Comparison of ENCODE assay signal across 17 cellular contexts in the genomic region with DNA sequence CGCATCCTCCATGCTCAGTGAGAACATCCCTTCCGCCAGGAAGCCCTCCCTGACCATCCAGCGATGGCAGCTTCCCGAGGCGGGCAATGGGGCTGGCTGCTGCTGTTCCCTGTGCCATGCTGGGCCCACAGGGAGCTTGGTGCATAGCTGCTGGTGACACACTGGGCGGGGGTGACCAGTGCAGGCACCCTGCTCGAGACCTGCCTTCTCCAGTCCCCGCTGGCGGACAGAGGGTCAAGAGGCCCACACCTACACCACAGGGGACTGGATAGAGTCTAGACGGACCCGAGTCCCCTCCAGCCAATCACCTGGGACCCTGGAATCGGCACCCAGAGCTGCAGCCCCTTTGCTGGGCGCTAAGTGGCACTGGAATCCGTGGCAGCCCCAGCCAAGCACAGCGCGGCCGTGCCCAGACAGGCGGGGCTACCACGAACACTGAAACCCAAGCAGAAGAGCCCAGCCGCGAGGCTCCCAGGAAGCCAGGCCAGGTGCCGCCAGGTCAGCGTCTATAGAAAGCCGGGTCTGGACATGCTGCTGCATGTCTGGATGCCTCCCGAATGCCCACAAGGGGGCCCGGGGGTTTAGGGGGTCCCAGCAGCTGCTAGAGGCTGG. TPM values are rescaled to one million over a fixed set of nuclear protein-coding genes. Genes with fewer than 3 reads are reported as not detected.
A peak's percentile ranks its signal among the peaks of the same experiment; 100 is the strongest.
DNase-seq lines count a peak whose midpoint lies in the region; ATAC-seq and TF ChIP-seq lines count a peak whose summit lies in the region.
"Had no signal": no experiment of that assay in that cellular context is flagged by ENCODE, and none has a peak within 500 bp of the region (broad histone marks: within the 10 kb centered on the region; RNA-seq: fewer than 3 reads in every experiment).

No MANE protein-coding gene starts in this region.

- no peak overlapping the region for H3K4me3 ChIP-seq in transverse colon
- H3K4me3 ChIP-seq in adrenal gland = no peak overlapping the region
- H3K4me3 ChIP-seq: BLaER1, GM23338 had no signal

- peaks cover 5% of the 10 kb centered on the region for H3K36me3 Mint-ChIP-seq in chondrocyte (ENCODE audit: low read depth)
- H3K36me3 Mint-ChIP-seq in neural crest cell (ENCODE audit: low read depth) = no peaks in the 10 kb centered on the region

- ATAC-seq in stimulated activated naive CD8-positive, alpha-beta T cell treated with anti-CD3 and anti-CD28 coated beads, Interleukin-15, amount 100 ng/mL, for 72 hours = no peak
- ATAC-seq in stimulated activated naive CD8-positive, alpha-beta T cell treated with anti-CD3 and anti-CD28 coated beads, Interleukin-15, Interleukin-2, amounts not matched to agents 100 U/mL and 50 U/mL, for 24 hours = no peak
- ATAC-seq: GM23338 had no signal

- no peak overlapping the region for H3K27ac ChIP-seq in transverse colon
- no peak overlapping the region for H3K27ac ChIP-seq in adrenal gland
- H3K27ac ChIP-seq: BLaER1 had no signal

- H3K4me3 Mint-ChIP-seq in stimulated activated naive CD8-positive, alpha-beta T cell treated with anti-CD3 and anti-CD28 coated beads, Interleukin-15, amount 100 ng/mL, for 72 hours = no peak overlapping the region
- H3K4me3 Mint-ChIP-seq in chondrocyte (ENCODE audit: unreplicated experiment) (no peak overlapping the region), neural crest cell (no peak overlapping the region)
- H3K4me3 Mint-ChIP-seq: CD8-positive, alpha-beta memory T cell; GM23338; H9 had no signal

- TF ChIP-seq CTCF in chondrocyte (IDR thresholded peaks at IDR 0.05) (no peak), neural crest cell (conservative IDR thresholded peaks at IDR 0.05) (no peak), transverse colon (IDR thresholded peaks at IDR 0.05) (no peak), adrenal gland (IDR thresholded peaks at IDR 0.05) (no peak)

- no peak for TF ChIP-seq EP300 in transverse colon (IDR thresholded peaks at IDR 0.05; ENCODE audit: low read depth)

- H3K9me3 ChIP-seq in transverse colon = no peaks in the 10 kb centered on the region
- H3K9me3 ChIP-seq in adrenal gland (replicated peaks in 1 of 3) = no peaks in the 10 kb centered on the region
- H3K9me3 ChIP-seq: BLaER1, Caco-2 had no signal

- TF ChIP-seq POLR2A in transverse colon (IDR thresholded peaks at IDR 0.05) (no peak), adrenal gland (IDR thresholded peaks at IDR 0.05) (no peak)

- H3K27ac Mint-ChIP-seq in stimulated activated naive CD8-positive, alpha-beta T cell treated with anti-CD3 and anti-CD28 coated beads, Interleukin-15, amount 100 ng/mL, for 72 hours = peak overlapping the region; percentile 33 to 83
- H3K27ac Mint-ChIP-seq in chondrocyte (ENCODE audit: unreplicated experiment) (no peak overlapping the region), neural crest cell (ENCODE audit: unreplicated experiment) (peak overlapping the region; percentile 67)
- H3K27ac Mint-ChIP-seq: CD8-positive, alpha-beta memory T cell; GM23338; H9 had no signal

- H3K36me3 ChIP-seq in transverse colon = peaks cover 0 to 20% (median 0%) of the 10 kb centered on the region in 4 donors
- H3K36me3 ChIP-seq in adrenal gland (replicated peaks in 1 of 2) = peaks cover 0 to 18% of the 10 kb centered on the region in 2 donors

- intact Hi-C loops in transverse colon (cut with DNase I; ENCODE audit: low total_unique reads) = loop anchor here (5.0 to 10.0 kb wide), 2 partner anchors 73 to 311 kb away; no protein-coding TSS in a partner anchor
- intact Hi-C loops in adrenal gland (cut with DNase I) = loop anchor here in 1 of 2 donors (5.0 kb wide), 1 partner anchor 68 kb away; no protein-coding TSS in a partner anchor

- peaks cover 16% of the 10 kb centered on the region for H3K4me1 Mint-ChIP-seq in stimulated activated naive CD8-positive, alpha-beta T cell treated with anti-CD3 and anti-CD28 coated beads, Interleukin-15, amount 100 ng/mL, for 72 hours
- H3K4me1 Mint-ChIP-seq in chondrocyte (ENCODE audit: low read depth) (peaks cover 3% of the 10 kb centered on the region), neural crest cell (no peaks in the 10 kb centered on the region)
- H3K4me1 Mint-ChIP-seq: H9 had no signal

- in situ Hi-C loops in transverse colon (cut with MboI; ENCODE audit: low pct_ligation_motif_present in 1 of 4, low pct_unique_long_range_greater_than_20kb in 1 of 4, low sequenced_read_pairs in 3 of 4) = no loop called here

- no peaks in the 10 kb centered on the region for H3K27me3 ChIP-seq in transverse colon
- no peaks in the 10 kb centered on the region for H3K27me3 ChIP-seq in adrenal gland
- H3K27me3 ChIP-seq: BLaER1 had no signal

- no peaks in the 10 kb centered on the region for H3K27me3 Mint-ChIP-seq in stimulated activated naive CD8-positive, alpha-beta T cell treated with anti-CD3 and anti-CD28 coated beads, Interleukin-15, amount 100 ng/mL, for 72 hours
- H3K27me3 Mint-ChIP-seq in chondrocyte (ENCODE audit: low read depth) (no peaks in the 10 kb centered on the region), neural crest cell (ENCODE audit: low read depth) (no peaks in the 10 kb centered on the region)
- H3K27me3 Mint-ChIP-seq: CD8-positive, alpha-beta memory T cell had no signal

- no peak for DNase-seq in stimulated activated naive CD8-positive, alpha-beta T cell treated with anti-CD3 and anti-CD28 coated beads, Interleukin-15, amount 100 ng/mL, for 72 hours
- DNase-seq in stimulated activated naive CD8-positive, alpha-beta T cell treated with anti-CD3 and anti-CD28 coated beads, Interleukin-15, Interleukin-2, amounts not matched to agents 100 U/mL and 50 U/mL, for 24 hours = no peak
- DNase-seq in chondrocyte (ENCODE audit: low spot score) (peak; percentile 85), neural crest cell (ENCODE audit: low read depth, low spot score) (no peak), DMS 273 (lab: John Stamatoyannopoulos, UW; ENCODE audit: unreplicated experiment) (no peak), transverse colon (no peak), adrenal gland (no peak)
- no peak for DNase-seq in activated CD4-positive, alpha-beta T cell treated with anti-CD3 and anti-CD28 coated beads for 1 hour
- DNase-seq: 8988T; AML-193; Caco-2; CD8-positive, alpha-beta memory T cell; DMS53; GF-D8; H9 had no signal

- no peaks in the 10 kb centered on the region for H3K9me3 Mint-ChIP-seq in stimulated activated naive CD8-positive, alpha-beta T cell treated with anti-CD3 and anti-CD28 coated beads, Interleukin-15, amount 100 ng/mL, for 72 hours
- no peaks in the 10 kb centered on the region for H3K9me3 Mint-ChIP-seq in chondrocyte (ENCODE audit: low read depth)
- no peaks in the 10 kb centered on the region for H3K9me3 Mint-ChIP-seq in neural crest cell
- H3K9me3 Mint-ChIP-seq: CD8-positive, alpha-beta memory T cell; GM23338; H9 had no signal

- H3K4me1 ChIP-seq in transverse colon (peaks cover 0 to 15% (median 9%) of the 10 kb centered on the region in 4 donors), adrenal gland (replicated peaks in 1 of 2) (peaks cover 0 to 9% of the 10 kb centered on the region in 2 donors)
- H3K4me1 ChIP-seq: Caco-2 had no signal

- WGBS in transverse colon (ENCODE audit: low coverage in 1 of 2), 2 donors = 93 to 100% methylated on average over 5 to 26 of the region's 26 CpGs
- WGBS in adrenal gland, 4 donors = 93 to 97% (median 94%) methylated on average over 7 to 26 of the region's 26 CpGs

RNA-seq across cellular contexts. Expression of a gene that starts 9.0 kb away (rescaled TPM):
- total RNA-seq in chondrocyte (5.4 to 5.8 TPM in 2 of 3 replicates, not detected in the other), neural crest cell (0.23 and 0.52 TPM in 2 replicates), transverse colon (under 1 TPM in 2 of 4 donors, not detected in 2; 0.27 to 0.79 TPM), adrenal gland (10 to 100 TPM in 7 of 8 donors, 1 to 10 TPM in 1; 8.9 to 25.5 (median 17.2) TPM)
- polyA plus RNA-seq in adrenal gland = 1 to 10 TPM; 5.2 to 6.9 (median 6.2) TPM

RNA-seq across cellular contexts. Expression of a gene that starts 11.0 kb away (rescaled TPM):
- 18.6 to 22.0 TPM (median 19.5 TPM) in 3 replicates for total RNA-seq in chondrocyte
- total RNA-seq in neural crest cell = 33.5 and 36.3 TPM in 2 replicates
- total RNA-seq in transverse colon = 10 to 100 TPM; 21.9 to 88.4 (median 53.0) TPM
- 10 to 100 TPM; 13.3 to 78.4 (median 23.2) TPM for total RNA-seq in adrenal gland
- polyA plus RNA-seq in adrenal gland = 10 to 100 TPM in 2 of 3 donors, 1 to 10 TPM in 1; 5.0 to 39.0 (median 21.9) TPM

RNA-seq across cellular contexts. Expression of a gene that starts 30.4 kb away (rescaled TPM):
- total RNA-seq in chondrocyte (0.15 to 3.3 TPM (median 2.2 TPM) in 3 replicates), neural crest cell (0.19 and 0.25 TPM in 2 replicates), transverse colon (under 1 TPM in 3 of 4 donors, not detected in 1; 0.14 to 0.95 (median 0.60) TPM), adrenal gland (1 to 10 TPM; 2.0 to 5.9 (median 3.4) TPM)
- polyA plus RNA-seq in adrenal gland = 1 to 10 TPM; 1.6 to 4.9 (median 2.6) TPM
- total RNA-seq: Caco-2 had no signal

RNA-seq across cellular contexts. Expression of a gene that starts 42.9 kb away (rescaled TPM):
- 60.9 to 69.3 TPM (median 68.2 TPM) in 3 replicates for total RNA-seq in chondrocyte
- total RNA-seq in neural crest cell = 76.2 and 79.6 TPM in 2 replicates
- 100 to 1,000 TPM in 3 of 4 donors, 10 to 100 TPM in 1; 88.9 to 555 (median 130) TPM for total RNA-seq in transverse colon
- total RNA-seq in adrenal gland = 100 to 1,000 TPM in 5 of 8 donors, 10 to 100 TPM in 3; 49.3 to 137 (median 105) TPM
- 100 to 1,000 TPM in 1 of 3 donors, 10 to 100 TPM in 2; 18.1 to 178 (median 100.0) TPM for polyA plus RNA-seq in adrenal gland

RNA-seq across cellular contexts. Expression of a gene that starts 58.2 kb away (rescaled TPM):
- total RNA-seq in chondrocyte (65.8 to 101 TPM (median 98.4 TPM) in 3 replicates), neural crest cell (72.7 and 79.1 TPM in 2 replicates), transverse colon (100 to 1,000 TPM in 1 of 4 donors, 10 to 100 TPM in 3; 35.2 to 214 (median 49.2) TPM), adrenal gland (100 to 1,000 TPM in 2 of 8 donors, 10 to 100 TPM in 6; 48.0 to 123 (median 66.9) TPM)
- polyA plus RNA-seq in adrenal gland = 10 to 100 TPM; 18.5 to 89.3 (median 48.5) TPM
